In genomic region chr22:32079110-32080089, GRCh38 we compare ENCODE assay signal across 13 cellular contexts. TPM values are rescaled to one million over a fixed set of nuclear protein-coding genes. Genes with fewer than 3 reads are reported as not detected.
DNase-seq lines count a peak whose midpoint lies in the region; ATAC-seq, FAIRE-seq and TF ChIP-seq lines count a peak whose summit lies in the region.
"Had no signal": no experiment of that assay in that cellular context is flagged by ENCODE, and none has a peak within 500 bp of the region (broad histone marks: within the 10 kb centered on the region; RNA-seq: fewer than 3 reads in every experiment).

No MANE protein-coding gene starts in this region.

- ATAC-seq in A549: peak; percentile 88 to 94
- no peak for ATAC-seq in GM21619 (IDR thresholded peaks at IDR 0.05; ENCODE audit: unreplicated experiment)
- ATAC-seq: stimulated activated naive CD8-positive, alpha-beta T cell treated with anti-CD3 and anti-CD28 coated beads, Interleukin-15, Interleukin-2, amounts not matched to agents 100 U/mL and 50 U/mL, for 24 hours had no signal

- peaks cover 2% of the 10 kb centered on the region for H3K4me1 Mint-ChIP-seq in neural progenitor cell

- FAIRE-seq in A549 (lab: Jason Lieb, UNC) (no peak), bronchial epithelial cell (lab: Jason Lieb, UNC) (peak; percentile 32)
- FAIRE-seq: frontal cortex had no signal

- no peak overlapping the region for H3K4me3 Mint-ChIP-seq in neural progenitor cell

- H3K27me3 ChIP-seq in bronchial epithelial cell (ENCODE audit: control insufficient read depth, insufficient read depth, low read length): peaks cover 2% of the 10 kb centered on the region
- H3K27me3 ChIP-seq in kidney epithelial cell (ENCODE audit: control insufficient read depth, insufficient read depth, low read length): peaks cover 7% of the 10 kb centered on the region
- H3K27me3 ChIP-seq in neural progenitor cell: no peaks in the 10 kb centered on the region
- H3K27me3 ChIP-seq: BLaER1 had no signal

- no peaks in the 10 kb centered on the region for H3K79me2 ChIP-seq in neural progenitor cell (ENCODE audit: low read depth)

- H3K27ac Mint-ChIP-seq in neural progenitor cell: no peak overlapping the region

- no peak overlapping the region for H3K9ac ChIP-seq in neural progenitor cell
- H3K9ac ChIP-seq: BLaER1 had no signal

- H3K27ac ChIP-seq in A549 (peak overlapping the region; percentile 58 to 82), neural progenitor cell (no peak overlapping the region)
- H3K27ac ChIP-seq: BLaER1 had no signal

- no peak for TF ChIP-seq RAD21 in A549 (conservative IDR thresholded peaks at IDR 0.05 in 1 of 2, IDR thresholded peaks at IDR 0.05 in 1 of 2)

- TF ChIP-seq EP300 in A549 (IDR thresholded peaks at IDR 0.05): no peak

- H3F3A ChIP-seq in neural progenitor cell (ENCODE audit: low read depth): no peaks in the 10 kb centered on the region

- H3K4me2 ChIP-seq in A549 (peak overlapping the region; percentile 54), neural progenitor cell (no peak overlapping the region)
- H3K4me2 ChIP-seq: BLaER1 had no signal

- no peak overlapping the region for H2AFZ ChIP-seq in neural progenitor cell (replicated peaks)

- TF ChIP-seq CTCF in A549 (IDR thresholded peaks at IDR 0.05): no peak
- TF ChIP-seq CTCF in bronchial epithelial cell (IDR thresholded peaks at IDR 0.05; ENCODE audit: insufficient read depth, low read length, severe bottlenecking): no peak
- no peak for TF ChIP-seq CTCF in kidney epithelial cell (IDR thresholded peaks at IDR 0.05; ENCODE audit: insufficient read depth, low read length, poor library complexity, severe bottlenecking)
- no peak for TF ChIP-seq CTCF in neural progenitor cell (IDR thresholded peaks at IDR 0.05)

- no peaks in the 10 kb centered on the region for H3K9me3 Mint-ChIP-seq in neural progenitor cell

- H3K4me3 ChIP-seq in A549 (no peak overlapping the region), bronchial epithelial cell (ENCODE audit: low read depth, low read length) (no peak overlapping the region), kidney epithelial cell (ENCODE audit: low read depth, low read length) (no peak overlapping the region), neural progenitor cell (no peak overlapping the region)
- H3K4me3 ChIP-seq: BLaER1 had no signal

- no peaks in the 10 kb centered on the region for H4K20me1 ChIP-seq in neural progenitor cell (ENCODE audit: low read depth)
- H4K20me1 ChIP-seq: BLaER1 had no signal

- H3K27me3 Mint-ChIP-seq in neural progenitor cell (ENCODE audit: insufficient read depth, low read depth): peaks cover 4% of the 10 kb centered on the region

- no peak for TF ChIP-seq POLR2A in A549 (IDR thresholded peaks at IDR 0.05; ENCODE audit: low read length)

- no peaks in the 10 kb centered on the region for H3K36me3 Mint-ChIP-seq in neural progenitor cell

- CTCF ChIA-PET in A549 (lab: Yijun Ruan, JAX): interaction anchor here (1.1 to 10.9 kb wide), 3 partner anchors 97 to 414 kb away, joined by 3 to 201 read pairs (median 3); no protein-coding TSS in a partner anchor

- H3K4me1 ChIP-seq in A549 (peaks cover 27% of the 10 kb centered on the region), neural progenitor cell (no peaks in the 10 kb centered on the region)
- H3K4me1 ChIP-seq: BLaER1 had no signal

- 36% methylated on average over 7 of the region's 7 CpGs for WGBS in A549 (ENCODE audit: missing lambda C conversion rate)

- H3K9me3 ChIP-seq in A549 (no peaks in the 10 kb centered on the region), neural progenitor cell (ENCODE audit: low read depth) (no peaks in the 10 kb centered on the region)
- H3K9me3 ChIP-seq: BLaER1 had no signal

- POLR2A ChIA-PET in A549 (lab: Yijun Ruan, JAX): no interaction called here

- H3K36me3 ChIP-seq in bronchial epithelial cell (ENCODE audit: control insufficient read depth, insufficient read depth, low read length) (no peaks in the 10 kb centered on the region), kidney epithelial cell (ENCODE audit: control insufficient read depth, insufficient read depth, low read length) (no peaks in the 10 kb centered on the region), neural progenitor cell (no peaks in the 10 kb centered on the region)
- H3K36me3 ChIP-seq: BLaER1 had no signal

- DNase-seq in A549 (ENCODE audit: low read depth in 1 of 2, low spot score in 1 of 2): peak; percentile 65 to 69
- peak; percentile 73 for DNase-seq in HT-29 (ENCODE audit: low spot score)
- DNase-seq in bronchial epithelial cell (ENCODE audit: low read depth): peak; percentile 87
- peak; percentile 71 for DNase-seq in kidney epithelial cell (ENCODE audit: low read depth)
- DNase-seq in neural progenitor cell (ENCODE audit: low spot score): no peak
- no peak for DNase-seq in GDM1 (lab: John Stamatoyannopoulos, UW)
- DNase-seq in RPMI8226: no peak
- DNase-seq: NCI-H1436 treated with DMSO at 0.1 percent for 48 hours; stimulated activated naive CD8-positive, alpha-beta T cell treated with anti-CD3 and anti-CD28 coated beads, Interleukin-15, Interleukin-2, amounts not matched to agents 100 U/mL and 50 U/mL, for 24 hours had no signal

TF ChIP-seq in A549, 52 proteins besides CTCF, POLR2A, EP300 and RAD21 (continues in another document):
- TF ChIP-seq PBX3 (IDR thresholded peaks at IDR 0.05): no peak
- TF ChIP-seq, protein P1, sequence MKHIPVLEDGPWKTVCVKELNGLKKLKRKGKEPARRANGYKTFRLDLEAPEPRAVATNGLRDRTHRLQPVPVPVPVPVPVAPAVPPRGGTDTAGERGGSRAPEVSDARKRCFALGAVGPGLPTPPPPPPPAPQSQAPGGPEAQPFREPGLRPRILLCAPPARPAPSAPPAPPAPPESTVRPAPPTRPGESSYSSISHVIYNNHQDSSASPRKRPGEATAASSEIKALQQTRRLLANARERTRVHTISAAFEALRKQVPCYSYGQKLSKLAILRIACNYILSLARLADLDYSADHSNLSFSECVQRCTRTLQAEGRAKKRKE (CRISPR knock-in tag; IDR thresholded peaks at IDR 0.05; ENCODE audit: low read depth): no peak
- peak; percentile 11; the same call in 1 of the 2 replicates for TF ChIP-seq FOSL2 (IDR thresholded peaks at IDR 0.05)
- TF ChIP-seq FOSL2 (CRISPR knock-in tag; IDR thresholded peaks at IDR 0.05): peak; percentile 74
- peak; percentile 11 for TF ChIP-seq MAFK (IDR thresholded peaks at IDR 0.05; ENCODE audit: partially characterized antibody)
- no peak for TF ChIP-seq HOXB13 (CRISPR knock-in tag; IDR thresholded peaks at IDR 0.05; ENCODE audit: low read depth)
- TF ChIP-seq MAZ (IDR thresholded peaks at IDR 0.05; ENCODE audit: borderline replicate concordance, low read depth, low read length): no peak
- no peak for TF ChIP-seq RFX5 (IDR thresholded peaks at IDR 0.05)
- peak; percentile 32; the same call in 1 of the 2 replicates for TF ChIP-seq JUNB (IDR thresholded peaks at IDR 0.05)
- TF ChIP-seq RCOR1 (IDR thresholded peaks at IDR 0.05; ENCODE audit: low read depth, low read length): no peak
- TF ChIP-seq, protein P2, sequence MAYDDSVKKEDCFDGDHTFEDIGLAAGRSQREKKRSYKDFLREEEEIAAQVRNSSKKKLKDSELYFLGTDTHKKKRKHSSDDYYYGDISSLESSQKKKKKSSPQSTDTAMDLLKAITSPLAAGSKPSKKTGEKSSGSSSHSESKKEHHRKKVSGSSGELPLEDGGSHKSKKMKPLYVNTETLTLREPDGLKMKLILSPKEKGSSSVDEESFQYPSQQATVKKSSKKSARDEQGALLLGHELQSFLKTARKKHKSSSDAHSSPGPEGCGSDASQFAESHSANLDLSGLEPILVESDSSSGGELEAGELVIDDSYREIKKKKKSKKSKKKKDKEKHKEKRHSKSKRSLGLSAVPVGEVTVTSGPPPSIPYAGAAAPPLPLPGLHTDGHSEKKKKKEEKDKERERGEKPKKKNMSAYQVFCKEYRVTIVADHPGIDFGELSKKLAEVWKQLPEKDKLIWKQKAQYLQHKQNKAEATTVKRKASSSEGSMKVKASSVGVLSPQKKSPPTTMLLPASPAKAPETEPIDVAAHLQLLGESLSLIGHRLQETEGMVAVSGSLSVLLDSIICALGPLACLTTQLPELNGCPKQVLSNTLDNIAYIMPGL (CRISPR knock-in tag; IDR thresholded peaks at IDR 0.05; ENCODE audit: borderline replicate concordance): no peak
- TF ChIP-seq CBX8 (IDR thresholded peaks at IDR 0.05): no peak

RNA-seq across cellular contexts. Expression of gene SLC5A1, which starts 36.3 kb away (rescaled TPM):
- polyA plus RNA-seq in A549 (2011; rRNA removed): 0.04 and 0.08 TPM in 2 replicates
- 0.01 TPM in 1 of 2 replicates, not detected in the other for polyA plus RNA-seq in A549 (2012; cell fraction: cytosol; rRNA removed)
- 0.08 TPM in 1 of 2 replicates, not detected in the other for polyA plus RNA-seq in A549 (2012; cell fraction: nucleus; rRNA removed)
- polyA plus RNA-seq in A549 (2017; fragmentation: RNase III; extraction: RNeasy Plus Mini Kit Qiagen cat#74134 plus additional on column Dnase treatment): 0.01 to 0.03 TPM in 2 of 3 replicates, not detected in the other
- not detected in 2 replicates for polyA minus RNA-seq in A549 (2011; rRNA and poly(A)+ RNA removed)
- total RNA-seq in HT-29 (2014; rRNA removed; shearing (Covaris generic)): 3.9 and 6.8 TPM in 2 replicates
- 0.26 and 0.90 TPM in 2 replicates for total RNA-seq in bronchial epithelial cell
- total RNA-seq in kidney epithelial cell: 0.38 and 0.55 TPM in 2 replicates
- total RNA-seq in neural progenitor cell (ENCODE audit: low replicate concordance): 0.06 TPM in 1 of 2 replicates, not detected in the other
- total RNA-seq: frontal cortex; T-helper 2 cell treated with Interferon-gamma antibody and Interleukin-4, amounts not matched to agents 100 ng/mL and 5 ng/mL, for 36 hours had no signal

Comparison
In these comparisons a context has a peak if more than half of its experiments do, and no peak if none do; other contexts are left out.
1. DNase-seq: peak in A549 (2 of 2), HT-29 (single experiment), bronchial epithelial cell (single experiment) and kidney epithelial cell (single experiment); none in neural progenitor cell (single experiment), GDM1 (single experiment) and RPMI8226 (single experiment).